8 cellular contexts compared by ENCODE assay signal in genomic region chr4:86939737-86940141, GRCh38. TPM values are rescaled to one million over a fixed set of nuclear protein-coding genes. Genes with fewer than 3 reads are reported as not detected.
DNase-seq lines count a peak whose midpoint lies in the region; ATAC-seq and TF ChIP-seq lines count a peak whose summit lies in the region.

No MANE protein-coding gene starts in this region.

- TF ChIP-seq POLR2A in upper lobe of left lung (IDR thresholded peaks at IDR 0.05), result no peak

- DNase-seq in GM12865 (ENCODE audit: low read depth) (peak; percentile 97), upper lobe of left lung (no peak), iPS-NIHi7 (ENCODE audit: extremely low spot score) (no peak), ecto neural progenitor cell (ENCODE audit: low spot score) (no peak), DMS 273 (lab: John Stamatoyannopoulos, UW; ENCODE audit: unreplicated experiment) (no peak)
- no peak for DNase-seq in effector memory CD4-positive, alpha-beta T cell

- H3K4me3 ChIP-seq in GM12865 (ENCODE audit: low read depth, low read length), result peak overlapping the region; percentile 52
- H3K4me3 ChIP-seq in effector memory CD4-positive, alpha-beta T cell (ENCODE audit: insufficient read depth, low read depth, low read length, poor library complexity, severe bottlenecking), result peak overlapping the region; percentile 29
- no peak overlapping the region for H3K4me3 ChIP-seq in upper lobe of left lung

- no peaks in the 10 kb centered on the region for H3K9me3 ChIP-seq in effector memory CD4-positive, alpha-beta T cell (ENCODE audit: control insufficient read depth, low read length)
- H3K9me3 ChIP-seq in upper lobe of left lung, result no peaks in the 10 kb centered on the region

- no peak for TF ChIP-seq EP300 in upper lobe of left lung (IDR thresholded peaks at IDR 0.05)

- peak; percentile 53 for ATAC-seq in GM21423 (IDR thresholded peaks at IDR 0.05; ENCODE audit: unreplicated experiment)
- peak; percentile 50 for ATAC-seq in HG03571 (IDR thresholded peaks at IDR 0.05; ENCODE audit: unreplicated experiment)
- ATAC-seq in upper lobe of left lung (ENCODE audit: low FRiP score in 2 of 2), result no peak

- H3K36me3 ChIP-seq in effector memory CD4-positive, alpha-beta T cell (ENCODE audit: control insufficient read depth, insufficient read depth, low read length), result no peaks in the 10 kb centered on the region
- H3K36me3 ChIP-seq in upper lobe of left lung, result no peaks in the 10 kb centered on the region

- WGBS in upper lobe of left lung, 2 donors, result 63 to 74% methylated on average over 5 of the region's 5 CpGs

- no peaks in the 10 kb centered on the region for H3K27me3 ChIP-seq in effector memory CD4-positive, alpha-beta T cell (replicated peaks; ENCODE audit: control insufficient read depth, insufficient read depth, low read length, poor library complexity, severe bottlenecking)
- H3K27me3 ChIP-seq in upper lobe of left lung, result no peaks in the 10 kb centered on the region

- H3K27ac ChIP-seq in effector memory CD4-positive, alpha-beta T cell (ENCODE audit: insufficient read depth, low read length, poor library complexity, severe bottlenecking), result peak overlapping the region; percentile 58
- peak overlapping the region; percentile 56 to 98 (median 77) for H3K27ac ChIP-seq in upper lobe of left lung

- no peak for TF ChIP-seq CTCF in GM12865 (IDR thresholded peaks at IDR 0.05; ENCODE audit: insufficient read depth, low read depth, low read length, missing control alignments)
- no peak for TF ChIP-seq CTCF in upper lobe of left lung (IDR thresholded peaks at IDR 0.05)

- H3K4me1 ChIP-seq in effector memory CD4-positive, alpha-beta T cell (ENCODE audit: control insufficient read depth, insufficient read depth, low read length, poor library complexity, severe bottlenecking), result peaks cover 32% of the 10 kb centered on the region
- H3K4me1 ChIP-seq in upper lobe of left lung, result peaks cover 47 to 71% (median 56%) of the 10 kb centered on the region in 4 donors

RNA-seq across cellular contexts. Expression of gene AFF1, which starts 4.9 kb away (rescaled TPM):
- 100 to 1,000 TPM in 1 of 6 donors, 10 to 100 TPM in 5; 45.5 to 124 (median 83.9) TPM for total RNA-seq in upper lobe of left lung

RNA-seq across cellular contexts. Expression of gene C4orf36, which starts 47.5 kb away (rescaled TPM):
- total RNA-seq in upper lobe of left lung, result 1 to 10 TPM in 5 of 6 donors, under 1 TPM in 1; 0.57 to 7.3 (median 2.4) TPM

Comparison
In these comparisons a context has a peak if more than half of its experiments do, and no peak if none do; other contexts are left out.
1. H3K4me3 ChIP-seq: peak in GM12865 (single experiment) and effector memory CD4-positive, alpha-beta T cell (single experiment); none in upper lobe of left lung (0 of 4).
2. ATAC-seq: peak in GM21423 (single experiment) and HG03571 (single experiment); none in upper lobe of left lung (0 of 2).